ENCODE assay signal across 8 cellular contexts in genomic region chr7:27185013-27185707, GRCh38. TPM values are rescaled to one million over a fixed set of nuclear protein-coding genes. Genes with fewer than 3 reads are reported as not detected.
DNase-seq lines count a peak whose midpoint lies in the region; ATAC-seq and TF ChIP-seq lines count a peak whose summit lies in the region.

Gene HOXA11 (minus strand): TSS chr7:27185232. CDS start chr7:27185144, 88 bp downstream.

- no peak for TF ChIP-seq CTCF in HL-60 (IDR thresholded peaks at IDR 0.05; ENCODE audit: insufficient read depth, low read length)
- no peak for TF ChIP-seq CTCF in tibial artery (IDR thresholded peaks at IDR 0.05)

- H3K9me3 ChIP-seq in CD4-positive, CD25-positive, alpha-beta regulatory T cell (ENCODE audit: control insufficient read depth in 2 of 2, low read length in 2 of 2) = peaks cover 3 to 7% of the 10 kb centered on the region in 2 experiments
- no peaks in the 10 kb centered on the region for H3K9me3 ChIP-seq in tibial artery

- H3K4me3 Mint-ChIP-seq in CD4-positive, CD25-positive, alpha-beta regulatory T cell = peak within 1 kb of the TSS; percentile 81 to 91 (median 87)

- H3K36me3 ChIP-seq in CD4-positive, CD25-positive, alpha-beta regulatory T cell (ENCODE audit: control insufficient read depth, insufficient read depth, low read length) = no peaks in the 10 kb centered on the region
- no peaks in the 10 kb centered on the region for H3K36me3 ChIP-seq in tibial artery

- H3K27ac Mint-ChIP-seq in CD4-positive, CD25-positive, alpha-beta regulatory T cell = peak within 1 kb of the TSS; percentile 34 to 57 (median 57)

- intact Hi-C loops in left colon (cut with DNase I, micrococcal nuclease) (no loop called here), tibial artery (cut with DNase I; ENCODE audit: low total_unique reads) (no loop called here)

- H3K9me3 Mint-ChIP-seq in CD4-positive, CD25-positive, alpha-beta regulatory T cell = peaks cover 0 to 15% (median 0%) of the 10 kb centered on the region in 7 donors

- H3K27ac ChIP-seq in CD4-positive, CD25-positive, alpha-beta regulatory T cell (ENCODE audit: insufficient read depth, low read length, poor library complexity, severe bottlenecking) = no peak within 1 kb of the TSS
- H3K27ac ChIP-seq in HL-60 (replicated peaks) (no peak within 1 kb of the TSS), tibial artery (peak within 1 kb of the TSS; percentile 34 to 60)

- peak within 1 kb of the TSS; percentile 37 for H3K4me3 ChIP-seq in CD4-positive, CD25-positive, alpha-beta regulatory T cell (ENCODE audit: low read depth, low read length)
- H3K4me3 ChIP-seq in HL-60 (replicated peaks; ENCODE audit: insufficient read depth, low read length) = peak within 1 kb of the TSS; percentile 54
- H3K4me3 ChIP-seq in tibial artery = peak within 1 kb of the TSS; percentile 47 to 59

- H3K4me1 ChIP-seq in CD4-positive, CD25-positive, alpha-beta regulatory T cell (ENCODE audit: control insufficient read depth, insufficient read depth, low read length, poor library complexity, severe bottlenecking) = peaks cover 52% of the 10 kb centered on the region
- peaks cover 0 to 24% (median 22%) of the 10 kb centered on the region in 4 donors for H3K4me1 ChIP-seq in tibial artery

- ATAC-seq in CD4-positive, CD25-positive, alpha-beta regulatory T cell (ENCODE audit: low read depth in 2 of 2) = peak in 1 of 2 donors; percentile 8
- ATAC-seq in left colon = peak; percentile 37
- ATAC-seq in HG02840 (IDR thresholded peaks at IDR 0.05; ENCODE audit: low FRiP score, unreplicated experiment) = no peak
- no peak for ATAC-seq in HG03280 (IDR thresholded peaks at IDR 0.05; ENCODE audit: unreplicated experiment)

- H3K27me3 Mint-ChIP-seq in CD4-positive, CD25-positive, alpha-beta regulatory T cell = peaks cover 95% of the 10 kb centered on the region

- H3K27me3 ChIP-seq in CD4-positive, CD25-positive, alpha-beta regulatory T cell (ENCODE audit: control insufficient read depth, insufficient read depth, low read length) = peaks cover 48% of the 10 kb centered on the region
- peaks cover 58% of the 10 kb centered on the region for H3K27me3 ChIP-seq in HL-60 (ENCODE audit: insufficient read depth, poor library complexity, severe bottlenecking)
- peaks cover 0 to 92% of the 10 kb centered on the region in 2 donors for H3K27me3 ChIP-seq in tibial artery

- H3K4me1 Mint-ChIP-seq in CD4-positive, CD25-positive, alpha-beta regulatory T cell = peaks cover 15 to 67% (median 43%) of the 10 kb centered on the region in 4 donors

- no peaks in the 10 kb centered on the region for H3K36me3 Mint-ChIP-seq in CD4-positive, CD25-positive, alpha-beta regulatory T cell

- no peak for DNase-seq in CD4-positive, CD25-positive, alpha-beta regulatory T cell
- peak; percentile 71 to 88 for DNase-seq in HL-60 (ENCODE audit: low read depth in 1 of 2, low spot score in 1 of 2)
- peak; percentile 37 to 45 for DNase-seq in activated T-cell treated with anti-CD3 and anti-CD28 coated beads, Interleukin-2, amount 50 U/mL, for 48 hours
- peak; percentile 65 to 91 for DNase-seq in left colon
- peak; percentile 77 to 81 for DNase-seq in tibial artery
- DNase-seq in cerebellum (ENCODE audit: low spot score) = no peak

RNA-seq across cellular contexts. Expression of gene HOXA11, which starts in this region (rescaled TPM):
- total RNA-seq in CD4-positive, CD25-positive, alpha-beta regulatory T cell = not detected
- not detected for polyA plus RNA-seq in CD4-positive, CD25-positive, alpha-beta regulatory T cell
- 1 to 10 TPM; 3.1 to 6.1 TPM for total RNA-seq in left colon
- total RNA-seq in cerebellum = not detected

Comparison
In these comparisons a context has a peak if more than half of its experiments do, and no peak if none do; other contexts are left out.
1. DNase-seq: peak in HL-60 (2 of 2), activated T-cell treated with anti-CD3 and anti-CD28 coated beads, Interleukin-2, amount 50 U/mL, for 48 hours (2 of 2), left colon (2 of 2) and tibial artery (2 of 2); none in CD4-positive, CD25-positive, alpha-beta regulatory T cell (0 of 3) and cerebellum (single experiment).
2. H3K27ac ChIP-seq: peak in tibial artery (2 of 2); none in CD4-positive, CD25-positive, alpha-beta regulatory T cell (single experiment) and HL-60 (single experiment).
3. Peak in every context shown above with its lines, with median percentiles within 50 percentile points of each other: H3K4me3 ChIP-seq.